9 cellular contexts compared by ENCODE assay signal in the genomic region with DNA sequence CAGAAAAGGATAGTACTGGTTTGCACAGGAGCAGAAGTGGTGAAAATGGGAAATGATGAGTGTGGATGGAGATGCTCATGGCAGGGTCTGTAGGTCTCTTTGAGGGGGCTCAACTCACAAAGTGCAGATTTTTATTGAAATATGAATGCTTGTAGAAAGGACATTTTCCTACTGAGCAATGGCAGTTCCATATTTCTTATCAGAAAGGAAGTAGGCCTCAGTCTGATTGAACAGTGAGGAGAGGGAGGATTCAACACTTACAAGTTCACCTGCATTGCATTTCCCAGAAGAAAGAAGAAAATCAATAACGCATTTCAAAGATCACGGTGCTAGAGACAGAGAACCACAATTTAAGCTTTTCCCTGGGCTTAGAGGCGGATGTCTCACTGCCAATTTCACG. TPM values are rescaled to one million over a fixed set of nuclear protein-coding genes. Genes with fewer than 3 reads are reported as not detected.
DNase-seq lines count a peak whose midpoint lies in the region; ATAC-seq and TF ChIP-seq lines count a peak whose summit lies in the region.
"Had no signal": no experiment of that assay in that cellular context is flagged by ENCODE, and none has a peak within 500 bp of the region (broad histone marks: within the 10 kb centered on the region; RNA-seq: fewer than 3 reads in every experiment).

No MANE protein-coding gene starts in this region.

- peak overlapping the region; percentile 100 for H3K27ac Mint-ChIP-seq in CD4-positive, CD25-positive, alpha-beta regulatory T cell

- TF ChIP-seq CTCF in MM.1S (IDR thresholded peaks at IDR 0.05; ENCODE audit: low read length) (no peak), osteoblast (IDR thresholded peaks at IDR 0.05; ENCODE audit: extremely low read depth, low read depth, low read length) (no peak)

- H3K9me2 ChIP-seq in MM.1S (replicated peaks; ENCODE audit: insufficient read depth, low read length), result no peaks in the 10 kb centered on the region

- no peaks in the 10 kb centered on the region for H3K9me3 ChIP-seq in CD4-positive, CD25-positive, alpha-beta regulatory T cell (ENCODE audit: control insufficient read depth in 2 of 2, low read length in 2 of 2)
- H3K9me3 ChIP-seq in MM.1S (replicated peaks; ENCODE audit: insufficient read depth, low read length) (no peaks in the 10 kb centered on the region), osteoblast (ENCODE audit: low read depth, low read length) (no peaks in the 10 kb centered on the region)
- H3K9me3 ChIP-seq in effector memory CD4-positive, alpha-beta T cell (ENCODE audit: control insufficient read depth, low read length), result no peaks in the 10 kb centered on the region

- peaks cover 52% of the 10 kb centered on the region for H3K4me1 ChIP-seq in CD4-positive, CD25-positive, alpha-beta regulatory T cell (ENCODE audit: control insufficient read depth, insufficient read depth, low read length, poor library complexity, severe bottlenecking)
- H3K4me1 ChIP-seq in MM.1S (ENCODE audit: low read length), result peaks cover 14% of the 10 kb centered on the region
- H3K4me1 ChIP-seq in effector memory CD4-positive, alpha-beta T cell (ENCODE audit: control insufficient read depth, insufficient read depth, low read length, poor library complexity, severe bottlenecking), result peaks cover 21% of the 10 kb centered on the region
- H3K4me1 ChIP-seq in osteoblast (ENCODE audit: insufficient read depth, low read length), result peaks cover 31% of the 10 kb centered on the region

- no peaks in the 10 kb centered on the region for H3K27me3 ChIP-seq in CD4-positive, CD25-positive, alpha-beta regulatory T cell (ENCODE audit: control insufficient read depth, insufficient read depth, low read length)
- H3K27me3 ChIP-seq in MM.1S (replicated peaks; ENCODE audit: insufficient read depth, low read length), result no peaks in the 10 kb centered on the region
- no peaks in the 10 kb centered on the region for H3K27me3 ChIP-seq in effector memory CD4-positive, alpha-beta T cell (replicated peaks; ENCODE audit: control insufficient read depth, insufficient read depth, low read length, poor library complexity, severe bottlenecking)
- no peaks in the 10 kb centered on the region for H3K27me3 ChIP-seq in osteoblast (ENCODE audit: insufficient read depth, low read length)

- peak in 1 of 3 donors; percentile 33 for DNase-seq in CD4-positive, CD25-positive, alpha-beta regulatory T cell
- DNase-seq in MM.1S (no peak), osteoblast (ENCODE audit: insufficient read length, low spot score, missing footprints) (no peak), HT-29 (ENCODE audit: low spot score) (no peak), erythroblast (lab: John Stamatoyannopoulos, UW) (no peak), Ammon's horn (ENCODE audit: low spot score) (no peak)
- DNase-seq in effector memory CD4-positive, alpha-beta T cell, result no peak
- DNase-seq: NCI-H2171 had no signal

- peaks cover 0 to 2% (median 0%) of the 10 kb centered on the region in 7 donors for H3K9me3 Mint-ChIP-seq in CD4-positive, CD25-positive, alpha-beta regulatory T cell

- peak overlapping the region; percentile 96 for H3K27ac ChIP-seq in CD4-positive, CD25-positive, alpha-beta regulatory T cell (ENCODE audit: insufficient read depth, low read length, poor library complexity, severe bottlenecking)
- peak overlapping the region; percentile 98; the same call in 1 of the 2 replicates for H3K27ac ChIP-seq in MM.1S (ENCODE audit: low read length)
- H3K27ac ChIP-seq in effector memory CD4-positive, alpha-beta T cell (ENCODE audit: insufficient read depth, low read length, poor library complexity, severe bottlenecking), result peak overlapping the region; percentile 95
- H3K27ac ChIP-seq in osteoblast (ENCODE audit: low read depth, low read length), result peak overlapping the region; percentile 97

- H4K20me1 ChIP-seq in MM.1S (ENCODE audit: insufficient read depth, low read length) (no peaks in the 10 kb centered on the region), osteoblast (ENCODE audit: insufficient read depth, low read length) (no peaks in the 10 kb centered on the region)

- H3K4me3 Mint-ChIP-seq in CD4-positive, CD25-positive, alpha-beta regulatory T cell, result peak overlapping the region; percentile 98 to 100 (median 100)

- H3K79me2 ChIP-seq in MM.1S (ENCODE audit: low read length), result peaks cover 8% of the 10 kb centered on the region; the same call in 1 of the 2 replicates
- H3K79me2 ChIP-seq in osteoblast (ENCODE audit: insufficient read depth, low read length), result peaks cover 47% of the 10 kb centered on the region

- H2AFZ ChIP-seq in MM.1S (ENCODE audit: low read length), result peak overlapping the region; percentile 81
- H2AFZ ChIP-seq in osteoblast (ENCODE audit: low read length), result peak overlapping the region; percentile 93

- TF ChIP-seq POLR2A in erythroblast (IDR thresholded peaks at IDR 0.05; ENCODE audit: low read length), result no peak

- peaks cover 37% of the 10 kb centered on the region for H3F3A ChIP-seq in MM.1S (ENCODE audit: insufficient read depth, low read length)

- peaks cover 26 to 70% (median 53%) of the 10 kb centered on the region in 4 donors for H3K4me1 Mint-ChIP-seq in CD4-positive, CD25-positive, alpha-beta regulatory T cell

- H3K27me3 Mint-ChIP-seq in CD4-positive, CD25-positive, alpha-beta regulatory T cell, result peaks cover 25% of the 10 kb centered on the region

- H3K36me3 Mint-ChIP-seq in CD4-positive, CD25-positive, alpha-beta regulatory T cell, result peaks cover 9% of the 10 kb centered on the region

- no peaks in the 10 kb centered on the region for H3K36me3 ChIP-seq in CD4-positive, CD25-positive, alpha-beta regulatory T cell (ENCODE audit: control insufficient read depth, insufficient read depth, low read length)
- no peaks in the 10 kb centered on the region for H3K36me3 ChIP-seq in MM.1S (replicated peaks; ENCODE audit: insufficient read depth, low read length)
- H3K36me3 ChIP-seq in effector memory CD4-positive, alpha-beta T cell (ENCODE audit: control insufficient read depth, insufficient read depth, low read length), result no peaks in the 10 kb centered on the region
- no peaks in the 10 kb centered on the region for H3K36me3 ChIP-seq in osteoblast (ENCODE audit: insufficient read depth, low read length)

- no peak overlapping the region; the same call in 1 of the 2 replicates for H3K9ac ChIP-seq in MM.1S (ENCODE audit: low read length)

- H3K4me2 ChIP-seq in MM.1S (ENCODE audit: low read depth, low read length) (peak overlapping the region; percentile 62), osteoblast (ENCODE audit: insufficient read depth, low read length) (peak overlapping the region; percentile 94)

- no peak for ATAC-seq in CD4-positive, CD25-positive, alpha-beta regulatory T cell (ENCODE audit: low read depth in 2 of 2)
- ATAC-seq in HG03342 (IDR thresholded peaks at IDR 0.05; ENCODE audit: unreplicated experiment), result no peak

- H3K4me3 ChIP-seq in CD4-positive, CD25-positive, alpha-beta regulatory T cell (ENCODE audit: low read depth, low read length), result peak overlapping the region; percentile 82
- H3K4me3 ChIP-seq in MM.1S (ENCODE audit: low read length), result peak overlapping the region; percentile 78
- peak overlapping the region; percentile 70 for H3K4me3 ChIP-seq in effector memory CD4-positive, alpha-beta T cell (ENCODE audit: insufficient read depth, low read depth, low read length, poor library complexity, severe bottlenecking)
- peak overlapping the region; percentile 86 for H3K4me3 ChIP-seq in osteoblast (ENCODE audit: insufficient read depth, low read length)

RNA-seq across cellular contexts. Expression of gene ANXA2R, which starts 49.2 kb away (rescaled TPM):
- total RNA-seq in CD4-positive, CD25-positive, alpha-beta regulatory T cell, result 38.7 TPM
- 10 to 100 TPM; 35.8 to 69.7 (median 55.7) TPM for polyA plus RNA-seq in CD4-positive, CD25-positive, alpha-beta regulatory T cell
- total RNA-seq in osteoblast, result 3.5 and 3.6 TPM in 2 replicates
- total RNA-seq in HT-29 (2014; rRNA removed; shearing (Covaris generic)), result 21.1 and 22.7 TPM in 2 replicates
